In genomic region chr4:88284378-88285234, GRCh38 we compare ENCODE assay signal across 1 cellular context.
TF ChIP-seq lines count a peak whose summit lies in the region.

PPM1K (minus strand) TSS chr4:88284561; CDS start chr4:88278583, 5,978 bp downstream.

TF ChIP-seq in GM12878, 131 proteins besides CTCF, POLR2A, EP300 and RAD21 (continued from another document):
- peak; percentile 91 for TF ChIP-seq SP1 (IDR thresholded peaks at IDR 0.05; ENCODE audit: low read depth, low read length)
